ENCODE assay signal across 8 cellular contexts in the genomic region with DNA sequence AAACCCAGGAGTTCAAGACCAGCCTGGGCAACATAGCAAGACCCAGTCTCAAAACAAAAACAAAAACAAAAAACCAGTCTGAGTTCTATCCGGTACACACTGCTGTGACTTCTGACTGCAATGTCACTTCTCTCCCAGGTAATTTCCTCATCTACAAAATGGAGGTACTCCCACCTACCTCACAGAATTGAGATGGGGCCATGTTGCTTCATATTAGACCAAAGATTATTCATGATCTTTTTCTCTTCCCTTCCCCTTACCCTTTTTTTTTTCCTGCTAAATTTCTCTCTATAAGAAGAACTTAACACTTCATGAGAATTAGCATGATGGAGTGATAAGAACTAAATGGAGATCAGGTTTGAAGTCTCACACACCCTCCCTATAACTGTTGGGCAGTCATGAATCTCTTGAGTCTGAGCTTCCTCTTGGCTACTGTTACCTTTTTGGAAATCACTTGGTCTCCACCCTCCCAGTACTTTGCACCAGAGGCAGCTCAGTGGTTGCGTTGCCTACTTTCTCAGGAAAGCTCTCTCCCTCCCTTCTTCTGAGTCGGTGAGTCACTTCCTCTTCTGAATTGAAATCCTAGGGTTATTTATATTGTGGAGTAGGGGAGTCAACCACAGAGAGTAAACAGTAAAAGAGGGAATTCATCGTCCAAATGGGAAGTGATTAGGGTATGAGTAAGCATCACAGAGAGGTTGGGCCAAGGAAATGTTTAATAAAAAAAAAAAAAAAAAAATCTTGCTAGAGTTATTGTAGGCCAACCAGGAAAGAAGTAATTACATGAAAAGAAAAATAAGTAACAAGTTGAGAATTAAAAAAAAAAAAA. TPM values are rescaled to one million over a fixed set of nuclear protein-coding genes. Genes with fewer than 3 reads are reported as not detected.
DNase-seq lines count a peak whose midpoint lies in the region; ATAC-seq and TF ChIP-seq lines count a peak whose summit lies in the region.

No MANE protein-coding gene starts in this region.

- TF ChIP-seq CTCF in AG04450 (IDR thresholded peaks at IDR 0.05; ENCODE audit: low read depth, low read length) (no peak), esophagus muscularis mucosa (IDR thresholded peaks at IDR 0.05) (no peak)

- H3K27me3 Mint-ChIP-seq in natural killer cell treated with Interleukin-12 subunit alpha and Interleukin-12 subunit beta and Interleukin-15 and Interleukin-18, amount 100 ng/mL, for 72 hours, result no peaks in the 10 kb centered on the region

- intact Hi-C loops in esophagus muscularis mucosa (cut with DNase I), result no loop called here

- H3K27ac ChIP-seq in AG04450 (ENCODE audit: low read depth, low read length) (peak overlapping the region; percentile 81), esophagus muscularis mucosa (replicated peaks in 1 of 4) (peak overlapping the region; percentile 20 to 45 (median 28))

- no peaks in the 10 kb centered on the region for H3K9me3 Mint-ChIP-seq in natural killer cell treated with Interleukin-12 subunit alpha and Interleukin-12 subunit beta and Interleukin-15 and Interleukin-18, amount 100 ng/mL, for 72 hours

- H3K4me1 ChIP-seq in esophagus muscularis mucosa, result peaks cover 10 to 22% (median 16%) of the 10 kb centered on the region in 4 donors

- POLR2A ChIA-PET in AG04450 (lab: Yijun Ruan, JAX), result interaction anchor here (0.6 to 1.0 kb wide), 11 partner anchors 9 to 202 kb away, joined by 3 to 14 read pairs (median 5); partner anchors contain the start of gene MAP3K5
- POLR2A ChIA-PET in HEK293T (lab: Yijun Ruan, JAX), result interaction anchor here (0.9 kb wide), 1 partner anchor 320 kb away, joined by 3 read pairs; the partner anchor contains the start of gene BCLAF1

- TF ChIP-seq POLR2A in esophagus muscularis mucosa (IDR thresholded peaks at IDR 0.05; ENCODE audit: low read depth), result no peak

- H3K4me3 ChIP-seq in AG04450 (ENCODE audit: low read depth, low read length) (no peak overlapping the region), esophagus muscularis mucosa (no peak overlapping the region)

- no peak for TF ChIP-seq EP300 in esophagus muscularis mucosa (IDR thresholded peaks at IDR 0.05)

- peak overlapping the region; percentile 77 to 92 for H3K27ac Mint-ChIP-seq in natural killer cell treated with Interleukin-12 subunit alpha and Interleukin-12 subunit beta and Interleukin-15 and Interleukin-18, amount 100 ng/mL, for 72 hours

- H3K36me3 Mint-ChIP-seq in natural killer cell treated with Interleukin-12 subunit alpha and Interleukin-12 subunit beta and Interleukin-15 and Interleukin-18, amount 100 ng/mL, for 72 hours, result peaks cover 21% of the 10 kb centered on the region

- peak overlapping the region; percentile 38 for H3K4me3 Mint-ChIP-seq in natural killer cell treated with Interleukin-12 subunit alpha and Interleukin-12 subunit beta and Interleukin-15 and Interleukin-18, amount 100 ng/mL, for 72 hours

- peaks cover 4 to 8% (median 6%) of the 10 kb centered on the region in 4 donors for H3K36me3 ChIP-seq in esophagus muscularis mucosa

- peak; percentile 98 for DNase-seq in AG04450 (ENCODE audit: low read depth, low spot score)
- DNase-seq in HCEC 1CT, result peak; percentile 99
- DNase-seq in SIG-M5 treated with dmso at 0.1 percent for 504 hours (lab: John Stamatoyannopoulos, UW; ENCODE audit: unreplicated experiment), result peak; percentile 97
- DNase-seq in esophagus muscularis mucosa (ENCODE audit: extremely low spot score), result no peak
- no peak for DNase-seq in natural killer cell treated with Interleukin-12 subunit alpha and Interleukin-12 subunit beta and Interleukin-15 and Interleukin-18, amount 100 ng/mL, for 72 hours (ENCODE audit: low spot score)
- no peak for DNase-seq in HEK293T (ENCODE audit: extremely low spot score)
- DNase-seq in hippocampal formation (lab: John Stamatoyannopoulos, UW), result no peak

- H3K27me3 ChIP-seq in AG04450 (ENCODE audit: control insufficient read depth, insufficient read depth, low read length) (no peaks in the 10 kb centered on the region), esophagus muscularis mucosa (no peaks in the 10 kb centered on the region)

- 41% methylated on average over 4 of the region's 4 CpGs for WGBS in esophagus muscularis mucosa

- H3K9me3 ChIP-seq in AG04450 (ENCODE audit: control insufficient read depth, insufficient read depth, low read length) (no peaks in the 10 kb centered on the region), esophagus muscularis mucosa (no peaks in the 10 kb centered on the region)

- ATAC-seq in natural killer cell treated with Interleukin-12 subunit alpha and Interleukin-12 subunit beta and Interleukin-15 and Interleukin-18, amount 100 ng/mL, for 72 hours, result no peak
- no peak for ATAC-seq in HG02759 (IDR thresholded peaks at IDR 0.05; ENCODE audit: unreplicated experiment)

- H3K4me1 Mint-ChIP-seq in natural killer cell treated with Interleukin-12 subunit alpha and Interleukin-12 subunit beta and Interleukin-15 and Interleukin-18, amount 100 ng/mL, for 72 hours (ENCODE audit: low read depth in 2 of 2), result peaks cover 29% of the 10 kb centered on the region in 2 donors

- CTCF ChIA-PET in AG04450 (lab: Charles Lee) (interaction anchor here (0.7 to 1.0 kb wide), 2 partner anchors 12 to 182 kb away, joined by 3 to 4 read pairs; partner anchors contain the start of gene MAP3K5), HEK293T (lab: Yijun Ruan, JAX) (interaction anchor here (1.7 kb wide), 1 partner anchor 182 kb away, joined by 4 read pairs; the partner anchor contains the start of gene MAP3K5)

TF ChIP-seq in HEK293T, 16 proteins besides CTCF, POLR2A, EP300 and RAD21:
- no peak for TF ChIP-seq BHLHE40 (IDR thresholded peaks at IDR 0.05; ENCODE audit: borderline replicate concordance)
- no peak for TF ChIP-seq TARDBP (IDR thresholded peaks at IDR 0.05)
- no peak for TF ChIP-seq ZNF384 (IDR thresholded peaks at IDR 0.05)
- no peak for TF ChIP-seq PKNOX1 (IDR thresholded peaks at IDR 0.05)
- TF ChIP-seq FOXK2 (IDR thresholded peaks at IDR 0.05), result no peak
- TF ChIP-seq LEF1 (IDR thresholded peaks at IDR 0.05; ENCODE audit: borderline replicate concordance), result no peak
- no peak for TF ChIP-seq HDGF (IDR thresholded peaks at IDR 0.05; ENCODE audit: borderline replicate concordance)
- no peak for TF ChIP-seq NFRKB (IDR thresholded peaks at IDR 0.05)
- TF ChIP-seq L3MBTL2 (conservative IDR thresholded peaks at IDR 0.05), result no peak
- no peak for TF ChIP-seq CTBP1 (IDR thresholded peaks at IDR 0.05; ENCODE audit: borderline replicate concordance)
- TF ChIP-seq FOXM1 (IDR thresholded peaks at IDR 0.05; ENCODE audit: borderline replicate concordance), result no peak
- TF ChIP-seq ARNT (IDR thresholded peaks at IDR 0.05), result no peak
- no peak for TF ChIP-seq FOXA1 (IDR thresholded peaks at IDR 0.05)
- no peak for TF ChIP-seq ELF4 (IDR thresholded peaks at IDR 0.05)
- no peak for TF ChIP-seq SP1 (IDR thresholded peaks at IDR 0.05)
- no peak for TF ChIP-seq SUZ12 (IDR thresholded peaks at IDR 0.05)

RNA-seq across cellular contexts. Expression of gene MAP7, which starts 59.9 kb away (rescaled TPM):
- 0.29 and 0.30 TPM in 2 replicates for polyA plus RNA-seq in AG04450 (2011; rRNA removed)
- 0.18 and 0.26 TPM in 2 replicates for polyA minus RNA-seq in AG04450 (2011; rRNA and poly(A)+ RNA removed)
- total RNA-seq in esophagus muscularis mucosa, result 1 to 10 TPM; 1.7 to 2.9 (median 2.0) TPM
- total RNA-seq in natural killer cell treated with Interleukin-12 subunit alpha and Interleukin-12 subunit beta and Interleukin-15 and Interleukin-18, amount 100 ng/mL, for 72 hours, result under 1 TPM; 0.73 to 0.83 TPM

Comparison
In these comparisons a context has a peak if more than half of its experiments do, and no peak if none do; other contexts are left out.
1. DNase-seq: peak in AG04450 (single experiment), HCEC 1CT (single experiment) and SIG-M5 treated with dmso at 0.1 percent for 504 hours (single experiment); none in esophagus muscularis mucosa (single experiment), natural killer cell treated with Interleukin-12 subunit alpha and Interleukin-12 subunit beta and Interleukin-15 and Interleukin-18, amount 100 ng/mL, for 72 hours (single experiment), HEK293T (single experiment) and hippocampal formation (0 of 2).